In genomic region chr9:18229992-18230676, GRCh38 we compare ENCODE assay signal across 15 cellular contexts.
DNase-seq lines count a peak whose midpoint lies in the region; ATAC-seq, FAIRE-seq and TF ChIP-seq lines count a peak whose summit lies in the region.
"Had no signal": no experiment of that assay in that cellular context is flagged by ENCODE, and none has a peak within 500 bp of the region (broad histone marks: within the 10 kb centered on the region; RNA-seq: fewer than 3 reads in every experiment).

No MANE protein-coding gene starts in this region.

- no peaks in the 10 kb centered on the region for H3K79me2 ChIP-seq in mesendoderm (ENCODE audit: control insufficient read depth, insufficient read depth, low read length)

- H3K56ac ChIP-seq in mesendoderm (ENCODE audit: low read length): no peak overlapping the region

- no peak overlapping the region for H3K23ac ChIP-seq in mesendoderm (ENCODE audit: low read length)

- H3K4me1 ChIP-seq in mesendoderm (ENCODE audit: control insufficient read depth, low read depth, low read length) (no peaks in the 10 kb centered on the region), small intestine (ENCODE audit: control insufficient read depth in 2 of 2, insufficient read depth in 1 of 2, low read depth in 1 of 2, low read length in 1 of 2) (no peaks in the 10 kb centered on the region)

- WGBS in mesendoderm (ENCODE audit: extremely low coverage, insufficient coverage, low lambda C conversion rate): no CpG with 5 or more reads among the region's 2 CpGs
- WGBS in small intestine, 3 donors: 31 to 69% (median 42%) methylated on average over 2 of the region's 2 CpGs

- no peak overlapping the region for H3K4me2 ChIP-seq in mesendoderm (ENCODE audit: low read length)

- no peak for ATAC-seq in HG03565 (IDR thresholded peaks at IDR 0.05; ENCODE audit: unreplicated experiment)
- no peak for ATAC-seq in HG02763 (IDR thresholded peaks at IDR 0.05; ENCODE audit: unreplicated experiment)
- ATAC-seq: K562 had no signal

- no peak overlapping the region for H3K18ac ChIP-seq in mesendoderm (ENCODE audit: low read length)

- DNase-seq in astrocyte of the cerebellum (ENCODE audit: low read depth): no peak
- no peak for DNase-seq in epithelial cell of proximal tubule (ENCODE audit: low read depth)
- peak; percentile 14 for DNase-seq in mesendoderm
- peak; percentile 9 for DNase-seq in small intestine
- DNase-seq in SHP77 treated with DMSO at 0.1 percent for 48 hours (lab: John Stamatoyannopoulos, UW): no peak
- DNase-seq: CD4-positive, alpha-beta memory T cell; HCEC 1CT; NCI-H187; NCI-H345; NCI-H526 treated with DMSO at 0.1 percent for 48 hours; RPMI8226 had no signal

- no peaks in the 10 kb centered on the region for H3K79me1 ChIP-seq in mesendoderm (ENCODE audit: low read length)

- no peak overlapping the region for H3K9ac ChIP-seq in mesendoderm (ENCODE audit: low read length)

- no peak overlapping the region for H2BK120ac ChIP-seq in mesendoderm (ENCODE audit: low read depth, low read length)

- H3K4ac ChIP-seq in mesendoderm (ENCODE audit: low read depth, low read length): no peak overlapping the region

- H3K27ac ChIP-seq in mesendoderm (ENCODE audit: low read depth, low read length) (no peak overlapping the region), small intestine (ENCODE audit: low read depth in 1 of 2, low read length in 1 of 2) (no peak overlapping the region)

- no peak overlapping the region for H4K8ac ChIP-seq in mesendoderm (ENCODE audit: low read depth, low read length)

- no peak overlapping the region for H4K5ac ChIP-seq in mesendoderm (ENCODE audit: low read length)

- TF ChIP-seq CTCF in astrocyte of the cerebellum (IDR thresholded peaks at IDR 0.05; ENCODE audit: low read depth, low read length, missing control alignments) (peak; percentile 3), epithelial cell of proximal tubule (conservative IDR thresholded peaks at IDR 0.05; ENCODE audit: low read depth, low read length) (peak; percentile 43)

- H3K4me3 ChIP-seq in astrocyte of the cerebellum (ENCODE audit: low read depth, low read length): no peak overlapping the region
- no peak overlapping the region for H3K4me3 ChIP-seq in epithelial cell of proximal tubule (ENCODE audit: low read depth, low read length)
- H3K4me3 ChIP-seq in mesendoderm (ENCODE audit: low read length): no peak overlapping the region
- H3K4me3 ChIP-seq in small intestine (ENCODE audit: low read depth in 1 of 2, low read length in 2 of 2): no peak overlapping the region
- H3K4me3 ChIP-seq: K562 had no signal

- no peak overlapping the region for H2BK15ac ChIP-seq in mesendoderm (replicated peaks; ENCODE audit: low read depth)

- FAIRE-seq in small intestine (lab: Jason Lieb, UNC): no peak
- FAIRE-seq: GM19239, K562 had no signal

- no peaks in the 10 kb centered on the region for H3K9me3 ChIP-seq in small intestine (ENCODE audit: control insufficient read depth, low read depth)

- no peak overlapping the region for H2AK5ac ChIP-seq in mesendoderm (ENCODE audit: low read length)

- H3K36me3 ChIP-seq in mesendoderm (ENCODE audit: control insufficient read depth, insufficient read depth, low read length): no peaks in the 10 kb centered on the region
- H3K36me3 ChIP-seq in small intestine (ENCODE audit: control insufficient read depth in 2 of 2, insufficient read depth in 2 of 2, low read length in 2 of 2): no peaks in the 10 kb centered on the region

- H3K27me3 ChIP-seq in mesendoderm (ENCODE audit: insufficient read depth, low read length, poor library complexity) (no peaks in the 10 kb centered on the region), small intestine (ENCODE audit: control insufficient read depth in 2 of 2, insufficient read depth in 2 of 2, low read length in 2 of 2) (no peaks in the 10 kb centered on the region)

- no peak overlapping the region for H2BK5ac ChIP-seq in mesendoderm (ENCODE audit: low read length)

- in situ Hi-C loops in astrocyte of the cerebellum (cut with HindIII; ENCODE audit: low sequenced_read_pairs): no loop called here

Comparison
In these comparisons a context has a peak if more than half of its experiments do, and no peak if none do; other contexts are left out.
1. DNase-seq: peak in mesendoderm (single experiment) and small intestine (single experiment); none in astrocyte of the cerebellum (single experiment), epithelial cell of proximal tubule (single experiment) and SHP77 treated with DMSO at 0.1 percent for 48 hours (single experiment).